In the genomic region with DNA sequence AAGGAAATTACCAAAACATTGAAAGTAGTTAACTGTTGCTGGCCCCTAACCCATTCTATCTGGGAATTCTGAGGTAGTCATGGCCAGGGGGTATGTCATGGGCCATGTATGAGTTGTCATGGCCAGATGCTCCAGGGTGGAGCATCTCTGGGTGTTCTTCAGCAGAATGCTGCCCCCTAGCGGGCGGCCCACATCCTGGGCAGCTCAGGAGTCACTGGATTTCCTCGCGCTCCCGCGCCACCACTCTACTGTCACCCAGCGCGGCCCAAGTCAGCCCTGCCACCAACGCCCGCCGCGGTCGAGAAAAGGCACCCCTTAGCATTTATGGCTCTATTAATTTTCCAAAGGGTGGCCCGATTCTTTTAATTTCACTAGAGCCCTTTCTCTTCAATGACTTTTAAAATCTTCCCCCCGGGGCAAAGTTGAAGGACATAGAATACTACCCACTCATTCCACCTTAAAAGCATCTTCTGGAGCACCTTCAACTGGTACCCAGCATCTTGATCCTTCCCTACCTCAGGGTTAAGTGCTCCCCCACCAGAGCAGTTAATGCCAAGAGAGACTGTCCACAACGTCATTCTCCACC, we compare ENCODE assay signal across 8 cellular contexts. TPM values are rescaled to one million over a fixed set of nuclear protein-coding genes. Genes with fewer than 3 reads are reported as not detected.
DNase-seq lines count a peak whose midpoint lies in the region; ATAC-seq and TF ChIP-seq lines count a peak whose summit lies in the region.

No MANE protein-coding gene starts in this region.

- H3K4me3 ChIP-seq in SK-N-SH (ENCODE audit: low read depth in 2 of 2, low read length in 1 of 2) (peak overlapping the region in 1 of 2 experiments; percentile 20; a peak in 1 of 4 replicates), astrocyte of the cerebellum (ENCODE audit: low read depth, low read length) (no peak overlapping the region), kidney epithelial cell (ENCODE audit: low read depth, low read length) (no peak overlapping the region)

- H3F3A ChIP-seq in SK-N-SH (replicated peaks; ENCODE audit: insufficient read depth) = no peaks in the 10 kb centered on the region

- H3K9me3 ChIP-seq in SK-N-SH = no peaks in the 10 kb centered on the region

- peak; percentile 77 for ATAC-seq in HG03520 (IDR thresholded peaks at IDR 0.05; ENCODE audit: unreplicated experiment)
- ATAC-seq in stimulated activated naive CD8-positive, alpha-beta T cell treated with anti-CD3 and anti-CD28 coated beads, Interleukin-15, Interleukin-2, amounts not matched to agents 100 U/mL and 50 U/mL, for 24 hours = peak; percentile 94

- no peaks in the 10 kb centered on the region for H3K79me2 ChIP-seq in SK-N-SH (ENCODE audit: insufficient read depth)

- H3K27me3 ChIP-seq in SK-N-SH (ENCODE audit: insufficient read depth) (no peaks in the 10 kb centered on the region), kidney epithelial cell (ENCODE audit: control insufficient read depth, insufficient read depth, low read length) (no peaks in the 10 kb centered on the region)

- no peak overlapping the region for H2AFZ ChIP-seq in SK-N-SH (ENCODE audit: low read depth)

- no peak overlapping the region for H3K9ac ChIP-seq in SK-N-SH

- CTCF ChIA-PET in SK-N-SH (lab: Yijun Ruan, JAX) = interaction anchor here (0.6 to 23.8 kb wide), 10 partner anchors 17 to 272 kb away, joined by 4 to 897 read pairs (median 33); a partner anchor contains a TSS

- no peaks in the 10 kb centered on the region for H4K20me1 ChIP-seq in SK-N-SH (ENCODE audit: insufficient read depth)

- no peak overlapping the region for H3K27ac ChIP-seq in SK-N-SH (ENCODE audit: low read depth in 2 of 2, low read length in 1 of 2)

- TF ChIP-seq CTCF in GM20000 (IDR thresholded peaks at IDR 0.05; ENCODE audit: extremely low read depth, missing control alignments) = peak; percentile 74
- peak; percentile 58 for TF ChIP-seq CTCF in SK-N-SH (IDR thresholded peaks at IDR 0.05)
- TF ChIP-seq CTCF in astrocyte of the cerebellum (IDR thresholded peaks at IDR 0.05; ENCODE audit: low read depth, low read length, missing control alignments) = peak; percentile 52
- peak; percentile 63 for TF ChIP-seq CTCF in kidney epithelial cell (IDR thresholded peaks at IDR 0.05; ENCODE audit: insufficient read depth, low read length, poor library complexity, severe bottlenecking)

- peaks cover 0 to 6% of the 10 kb centered on the region in 2 experiments; a peak in 2 of 4 replicates for H3K4me1 ChIP-seq in SK-N-SH (ENCODE audit: control insufficient read depth in 1 of 2, insufficient read depth in 2 of 2, low read depth in 1 of 2, low read length in 1 of 2)

- no peak for TF ChIP-seq EP300 in SK-N-SH (IDR thresholded peaks at IDR 0.05; ENCODE audit: borderline replicate concordance in 1 of 2, low read depth in 1 of 2, low read length in 1 of 2)

- H3K4me2 ChIP-seq in SK-N-SH = no peak overlapping the region

- POLR2A ChIA-PET in SK-N-SH (lab: Yijun Ruan, JAX) = no interaction called here

- WGBS in SK-N-SH (ENCODE audit: low lambda C conversion rate) = 84% methylated on average over 16 of the region's 16 CpGs

- TF ChIP-seq RAD21 in SK-N-SH (IDR thresholded peaks at IDR 0.05; ENCODE audit: low read length) = peak; percentile 47

- in situ Hi-C loops in astrocyte of the cerebellum (cut with HindIII; ENCODE audit: low sequenced_read_pairs) = loop anchor here (5.0 kb wide), 2 partner anchors 67 to 232 kb away; no protein-coding TSS in a partner anchor

- H3K9me2 ChIP-seq in SK-N-SH = no peaks in the 10 kb centered on the region

- DNase-seq in COLO829 (ENCODE audit: low spot score) (peak; percentile 78), GM20000 (ENCODE audit: low spot score) (peak; percentile 71), SK-N-SH (peak; percentile 64), astrocyte of the cerebellum (ENCODE audit: low read depth) (no peak), kidney epithelial cell (ENCODE audit: low read depth) (no peak), SW480 (ENCODE audit: low spot score) (no peak)
- peak; percentile 86 for DNase-seq in stimulated activated naive CD8-positive, alpha-beta T cell treated with anti-CD3 and anti-CD28 coated beads, Interleukin-15, Interleukin-2, amounts not matched to agents 100 U/mL and 50 U/mL, for 24 hours

- H3K36me3 ChIP-seq in SK-N-SH (replicated peaks in 1 of 2; ENCODE audit: control insufficient read depth in 1 of 2, insufficient read depth in 2 of 2, low read length in 1 of 2) = no peaks in the 10 kb centered on the region
- no peaks in the 10 kb centered on the region for H3K36me3 ChIP-seq in kidney epithelial cell (ENCODE audit: control insufficient read depth, insufficient read depth, low read length)

TF ChIP-seq in SK-N-SH, 30 proteins besides CTCF, POLR2A, EP300 and RAD21:
- TF ChIP-seq SMC3 (IDR thresholded peaks at IDR 0.05; ENCODE audit: low read depth, low read length) = peak; percentile 20; the same call in 1 of the 2 replicates
- no peak for TF ChIP-seq MEF2A (IDR thresholded peaks at IDR 0.05; ENCODE audit: borderline replicate concordance, low read depth)

RNA-seq across cellular contexts. Expression of a gene that starts 41.6 kb away (rescaled TPM):
- 16.0 and 19.5 TPM in 2 replicates for polyA plus RNA-seq in SK-N-SH (2012; rRNA removed)
- 6.9 and 10.5 TPM in 2 replicates for polyA plus RNA-seq in SK-N-SH (2012; cell fraction: cytosol; rRNA removed)
- 57.7 and 96.1 TPM in 2 replicates for polyA plus RNA-seq in SK-N-SH (2012; cell fraction: nucleus; rRNA removed)
- 6.6 and 8.5 TPM in 2 replicates for total RNA-seq in kidney epithelial cell

Comparison
In these comparisons a context has a peak if more than half of its experiments do, and no peak if none do; other contexts are left out.
1. DNase-seq: peak in COLO829 (single experiment), GM20000 (single experiment), SK-N-SH (single experiment) and stimulated activated naive CD8-positive, alpha-beta T cell treated with anti-CD3 and anti-CD28 coated beads, Interleukin-15, Interleukin-2, amounts not matched to agents 100 U/mL and 50 U/mL, for 24 hours (single experiment); none in astrocyte of the cerebellum (single experiment), kidney epithelial cell (single experiment) and SW480 (single experiment).
2. Peak in every context shown above with its lines, with median percentiles within 50 percentile points of each other: CTCF ChIP-seq.